In the genomic region with DNA sequence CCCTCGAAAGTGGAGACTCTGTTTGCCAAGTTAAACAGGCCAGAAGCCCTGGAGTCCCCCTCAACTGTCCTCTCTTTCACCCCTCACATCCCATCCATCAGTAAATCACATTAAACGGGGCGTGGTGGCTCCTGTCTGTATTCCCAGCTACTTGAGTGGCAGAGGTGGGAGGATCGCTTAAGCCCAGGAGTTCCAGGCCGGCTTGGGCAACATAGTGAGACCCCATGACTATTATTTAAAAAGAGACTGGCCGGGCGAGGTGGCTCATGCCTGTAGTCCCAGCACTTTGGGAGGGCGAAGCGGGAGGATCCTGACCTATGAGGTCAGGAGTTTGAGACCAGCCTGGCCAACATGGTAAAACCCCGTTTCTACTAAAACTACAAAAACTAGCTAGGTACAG, we compare ENCODE assay signal across 21 cellular contexts. TPM values are rescaled to one million over a fixed set of nuclear protein-coding genes. Genes with fewer than 3 reads are reported as not detected.
DNase-seq lines count a peak whose midpoint lies in the region; ATAC-seq and TF ChIP-seq lines count a peak whose summit lies in the region.
"Had no signal": no experiment of that assay in that cellular context is flagged by ENCODE, and none has a peak within 500 bp of the region (broad histone marks: within the 10 kb centered on the region; RNA-seq: fewer than 3 reads in every experiment).

No MANE protein-coding gene starts in this region.

- H3K27me3 Mint-ChIP-seq in effector memory CD8-positive, alpha-beta T cell: no peaks in the 10 kb centered on the region
- H3K27me3 Mint-ChIP-seq: CD4-positive, alpha-beta T cell had no signal

- H3K27me3 ChIP-seq in left ventricle myocardium inferior (ENCODE audit: low read depth) (no peaks in the 10 kb centered on the region), heart right ventricle (no peaks in the 10 kb centered on the region)
- H3K27me3 ChIP-seq: SJSA1 had no signal

- no peak overlapping the region for H3K4me3 Mint-ChIP-seq in effector memory CD8-positive, alpha-beta T cell
- H3K4me3 Mint-ChIP-seq in stimulated activated effector memory CD8-positive, alpha-beta T cell treated with anti-CD3 and anti-CD28 coated beads, Interleukin-12 subunit alpha, Interleukin-12 subunit beta, amount 100 ng/mL, for 72 hours: no peak overlapping the region
- H3K4me3 Mint-ChIP-seq: CD4-positive, alpha-beta T cell had no signal

- H3K36me3 ChIP-seq in left ventricle myocardium inferior: no peaks in the 10 kb centered on the region
- H3K36me3 ChIP-seq in heart right ventricle: no peaks in the 10 kb centered on the region
- H3K36me3 ChIP-seq: SJSA1 had no signal

- H3K4me3 ChIP-seq in left ventricle myocardium inferior (no peak overlapping the region), heart right ventricle (no peak overlapping the region)
- H3K4me3 ChIP-seq: GM12878, PC-9, SJSA1 had no signal

- peak overlapping the region; percentile 91 to 99 for H3K27ac Mint-ChIP-seq in effector memory CD8-positive, alpha-beta T cell
- H3K27ac Mint-ChIP-seq in stimulated activated effector memory CD8-positive, alpha-beta T cell treated with anti-CD3 and anti-CD28 coated beads, Interleukin-12 subunit alpha, Interleukin-12 subunit beta, amount 100 ng/mL, for 72 hours: peak overlapping the region; percentile 53

- peak overlapping the region; percentile 40 for H3K27ac ChIP-seq in left ventricle myocardium inferior (replicated peaks)
- H3K27ac ChIP-seq in heart right ventricle: peak overlapping the region in 2 of 10 donors; percentile 41 to 49
- H3K27ac ChIP-seq: PC-9, SJSA1 had no signal

- intact Hi-C loops in left ventricle myocardium inferior (cut with micrococcal nuclease): loop anchor here (10.0 kb wide), 1 partner anchor 155 kb away; no protein-coding TSS in a partner anchor
- intact Hi-C loops in heart right ventricle (cut with DNase I): loop anchor here in 5 of 10 donors (5.0 to 10.0 kb wide), 3 partner anchors 103 to 108 kb away; no protein-coding TSS in a partner anchor

- H3K9me3 ChIP-seq in left ventricle myocardium inferior (replicated peaks) (no peaks in the 10 kb centered on the region), heart right ventricle (no peaks in the 10 kb centered on the region)
- H3K9me3 ChIP-seq: SJSA1 had no signal

- peaks cover 33% of the 10 kb centered on the region for H3K4me1 ChIP-seq in left ventricle myocardium inferior
- peaks cover 4 to 42% (median 28%) of the 10 kb centered on the region in 9 donors for H3K4me1 ChIP-seq in heart right ventricle

- peaks cover 45 to 46% of the 10 kb centered on the region in 2 donors for H3K4me1 Mint-ChIP-seq in effector memory CD8-positive, alpha-beta T cell (ENCODE audit: low read depth in 2 of 2)
- peaks cover 64% of the 10 kb centered on the region for H3K4me1 Mint-ChIP-seq in stimulated activated effector memory CD8-positive, alpha-beta T cell treated with anti-CD3 and anti-CD28 coated beads, Interleukin-12 subunit alpha, Interleukin-12 subunit beta, amount 100 ng/mL, for 72 hours

- no peaks in the 10 kb centered on the region for H3K9me3 Mint-ChIP-seq in effector memory CD8-positive, alpha-beta T cell
- no peaks in the 10 kb centered on the region for H3K9me3 Mint-ChIP-seq in stimulated activated effector memory CD8-positive, alpha-beta T cell treated with anti-CD3 and anti-CD28 coated beads, Interleukin-12 subunit alpha, Interleukin-12 subunit beta, amount 100 ng/mL, for 72 hours
- H3K9me3 Mint-ChIP-seq: CD4-positive, alpha-beta T cell had no signal

- H3K36me3 Mint-ChIP-seq in effector memory CD8-positive, alpha-beta T cell (ENCODE audit: insufficient read depth): peaks cover 26% of the 10 kb centered on the region
- peaks cover 10% of the 10 kb centered on the region for H3K36me3 Mint-ChIP-seq in stimulated activated effector memory CD8-positive, alpha-beta T cell treated with anti-CD3 and anti-CD28 coated beads, Interleukin-12 subunit alpha, Interleukin-12 subunit beta, amount 100 ng/mL, for 72 hours

- no peak for TF ChIP-seq CTCF in left ventricle myocardium inferior (IDR thresholded peaks at IDR 0.05; ENCODE audit: borderline replicate concordance)
- no peak for TF ChIP-seq CTCF in heart right ventricle (IDR thresholded peaks at IDR 0.05)

- DNase-seq in left ventricle myocardium inferior (no peak), heart right ventricle (no peak), NCI-H1092 (lab: John Stamatoyannopoulos, UW) (peak; percentile 59), NCI-H2196 (lab: John Stamatoyannopoulos, UW; ENCODE audit: unreplicated experiment) (no peak), cerebellar cortex (ENCODE audit: low spot score) (no peak)
- DNase-seq in effector memory CD8-positive, alpha-beta T cell: no peak
- DNase-seq in stimulated activated effector memory CD8-positive, alpha-beta T cell treated with anti-CD3 and anti-CD28 coated beads, Interleukin-12 subunit alpha, Interleukin-12 subunit beta, amount 100 ng/mL, for 72 hours (ENCODE audit: low spot score in 2 of 2): no peak
- DNase-seq: ACHN; AML-193; CD4-positive, alpha-beta T cell; DND-41; GDM1; HCEC 1CT; NCI-H1417 treated with DMSO at 0.1 percent for 48 hours; NCI-H1930; NCI-H446; NCI-H69; PC-9 had no signal

- WGBS in heart right ventricle, 2 donors: 75% methylated on average over 10 of the region's 10 CpGs

- ATAC-seq in heart right ventricle (no peak), GM21381 (IDR thresholded peaks at IDR 0.05; ENCODE audit: unreplicated experiment) (no peak)
- no peak for ATAC-seq in effector memory CD8-positive, alpha-beta T cell (replicated peaks)
- no peak for ATAC-seq in stimulated activated effector memory CD8-positive, alpha-beta T cell treated with anti-CD3 and anti-CD28 coated beads, Interleukin-12 subunit alpha, Interleukin-12 subunit beta, amount 100 ng/mL, for 72 hours
- ATAC-seq: GM12878 had no signal

RNA-seq across cellular contexts. Expression of a gene that starts 17.8 kb away (rescaled TPM):
- 24.1 TPM for total RNA-seq in left ventricle myocardium inferior
- total RNA-seq in heart right ventricle: 10 to 100 TPM in 9 of 10 donors, 1 to 10 TPM in 1; 9.3 to 50.5 (median 17.9) TPM
- polyA plus RNA-seq in heart right ventricle: 10 to 100 TPM; 36.0 to 57.7 TPM
- total RNA-seq: CD4-positive, alpha-beta T cell had no signal
- polyA plus RNA-seq: GM12878 had no signal

RNA-seq across cellular contexts. Expression of a gene that starts 18.4 kb away (rescaled TPM):
- 13.8 TPM for total RNA-seq in left ventricle myocardium inferior
- 10 to 100 TPM in 4 of 10 donors, 1 to 10 TPM in 6; 6.5 to 33.1 (median 7.7) TPM for total RNA-seq in heart right ventricle
- polyA plus RNA-seq in heart right ventricle: 10 to 100 TPM; 13.5 to 27.0 TPM

RNA-seq across cellular contexts. Expression of a gene that starts 20.2 kb away (rescaled TPM):
- total RNA-seq in left ventricle myocardium inferior: 3.9 TPM
- total RNA-seq in heart right ventricle: 1 to 10 TPM; 1.5 to 5.4 (median 2.4) TPM
- polyA plus RNA-seq in heart right ventricle: 10 to 100 TPM in 1 of 2 donors, 1 to 10 TPM in 1; 3.7 to 17.3 TPM
- total RNA-seq: CD4-positive, alpha-beta T cell had no signal

RNA-seq across cellular contexts. Expression of a gene that starts 52.3 kb away (rescaled TPM):
- total RNA-seq in left ventricle myocardium inferior (not detected), heart right ventricle (under 1 TPM in 1 of 10 donors, not detected in 9; 0.98 TPM)
- under 1 TPM in 1 of 2 donors, not detected in 1; 0.73 TPM for polyA plus RNA-seq in heart right ventricle
- total RNA-seq: PC-9, SJSA1 had no signal
- polyA plus RNA-seq: GM12878 had no signal
